1 cellular context compared by ENCODE assay signal in genomic region chr1:203284411-203285208, GRCh38.
TF ChIP-seq lines count a peak whose summit lies in the region.

No MANE protein-coding gene starts in this region.

TF ChIP-seq in SK-N-SH, 30 proteins besides CTCF, POLR2A, EP300 and RAD21 (continued from another document):
- TF ChIP-seq REST (IDR thresholded peaks at IDR 0.05; ENCODE audit: low read depth, low read length) (no peak), GABPA (IDR thresholded peaks at IDR 0.05; ENCODE audit: low read depth) (no peak), NFIC (IDR thresholded peaks at IDR 0.05; ENCODE audit: borderline replicate concordance) (no peak), FOSL2 (IDR thresholded peaks at IDR 0.05; ENCODE audit: borderline replicate concordance, low read depth) (no peak), NRF1 (IDR thresholded peaks at IDR 0.05; ENCODE audit: low read depth, low read length) (no peak), SIN3A (IDR thresholded peaks at IDR 0.05; ENCODE audit: borderline replicate concordance, low read depth, low read length) (no peak), TEAD4 (IDR thresholded peaks at IDR 0.05; ENCODE audit: borderline replicate concordance, insufficient read depth) (no peak), MAX (IDR thresholded peaks at IDR 0.05; ENCODE audit: low read depth) (no peak), FOXJ3 (CRISPR knock-in tag; IDR thresholded peaks at IDR 0.05) (no peak), FOXM1 (IDR thresholded peaks at IDR 0.05; ENCODE audit: low read depth) (no peak)
